Comparison of ENCODE assay signal across 20 cellular contexts in the genomic region with DNA sequence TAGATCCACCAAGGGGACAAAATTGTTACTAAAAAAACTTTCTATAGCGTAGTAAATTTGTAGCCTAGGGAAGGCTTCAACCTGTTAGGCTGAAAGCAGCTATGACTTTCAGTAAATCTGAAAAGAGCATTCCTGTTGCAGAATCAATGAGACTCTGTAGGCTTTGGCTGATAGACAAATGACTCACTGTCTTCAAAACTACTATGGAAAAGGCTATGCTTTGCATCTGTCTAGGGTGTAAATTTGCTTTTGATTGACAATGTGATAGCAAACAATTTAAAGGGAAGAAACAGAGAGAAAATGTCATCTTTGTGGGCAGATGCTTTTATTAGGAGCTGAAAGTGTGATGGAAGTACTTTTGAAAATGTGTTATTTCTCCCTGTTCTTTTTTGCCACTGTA.
DNase-seq lines count a peak whose midpoint lies in the region; ATAC-seq, FAIRE-seq and TF ChIP-seq lines count a peak whose summit lies in the region.
"Had no signal": no experiment of that assay in that cellular context is flagged by ENCODE, and none has a peak within 500 bp of the region (broad histone marks: within the 10 kb centered on the region; RNA-seq: fewer than 3 reads in every experiment).

No MANE protein-coding gene starts in this region.

- POLR2A ChIA-PET in IMR-90 (lab: Charles Lee; ENCODE audit: unreplicated experiment) = no interaction called here
- POLR2A ChIA-PET in activated CD4-positive, alpha-beta memory T cell treated with anti-CD3 and anti-CD28 coated beads, Interleukin-2, amount 10 ng/mL, durations not matched to agents 7 days and 5 days (lab: Charles Lee) = no interaction called here

- no peak overlapping the region for H2AK5ac ChIP-seq in IMR-90 (ENCODE audit: low read depth, low read length)

- H3K36me3 ChIP-seq in IMR-90 (ENCODE audit: control insufficient read depth, insufficient read depth, low read length) = no peaks in the 10 kb centered on the region
- no peaks in the 10 kb centered on the region for H3K36me3 ChIP-seq in bronchial epithelial cell (ENCODE audit: control insufficient read depth, insufficient read depth, low read length)
- no peaks in the 10 kb centered on the region for H3K36me3 ChIP-seq in Karpas-422 (ENCODE audit: insufficient read depth, low read length)
- H3K36me3 ChIP-seq: BLaER1, SJCRH30 had no signal

- peak; percentile 26 for DNase-seq in IMR-90
- peak; percentile 18 for DNase-seq in bronchial epithelial cell (ENCODE audit: low read depth)
- DNase-seq in inferior parietal cortex (ENCODE audit: extremely low spot score) = peak; percentile 15
- DNase-seq in activated CD4-positive, alpha-beta memory T cell treated with anti-CD3 and anti-CD28 coated beads, Interleukin-2, amount 10 ng/mL, durations not matched to agents 7 days and 5 days = no peak
- DNase-seq in hepatic stellate cell (ENCODE audit: low spot score) = no peak
- DNase-seq in Karpas-422 = no peak
- DNase-seq: CD8-positive, alpha-beta T cell; GDM1; HFFc6; NCI-H1436; NCI-H2029; NCI-H774; SJCRH30 had no signal

- TF ChIP-seq POLR2A in IMR-90 (IDR thresholded peaks at IDR 0.05; ENCODE audit: low read depth, low read length) = no peak

- no peak overlapping the region for H2BK5ac ChIP-seq in IMR-90 (ENCODE audit: low read depth, low read length, poor library complexity, severe bottlenecking)

- no peak overlapping the region for H3K4me3 Mint-ChIP-seq in activated CD4-positive, alpha-beta memory T cell treated with anti-CD3 and anti-CD28 coated beads, Interleukin-2, amount 10 ng/mL, durations not matched to agents 7 days and 5 days
- H3K4me3 Mint-ChIP-seq: CD8-positive, alpha-beta T cell; HFFc6 had no signal

- peaks cover 4% of the 10 kb centered on the region for H3K27me3 Mint-ChIP-seq in activated CD4-positive, alpha-beta memory T cell treated with anti-CD3 and anti-CD28 coated beads, Interleukin-2, amount 10 ng/mL, durations not matched to agents 7 days and 5 days

- in situ Hi-C loops in IMR-90 (cut with MboI; ENCODE audit: low sequenced_read_pairs) = no loop called here

- H3K14ac ChIP-seq in IMR-90 (replicated peaks; ENCODE audit: low read depth, low read length) = no peak overlapping the region

- no CpG with 5 or more reads among the region's 1 CpG for WGBS in IMR-90 (ENCODE audit: extremely low coverage in 2 of 2, insufficient read length in 1 of 2), 2 experiments

- H3K79me2 ChIP-seq in Karpas-422 (ENCODE audit: low read length) = no peaks in the 10 kb centered on the region

- no peak overlapping the region for H3K4me2 ChIP-seq in IMR-90 (ENCODE audit: low read depth, low read length)
- no peak overlapping the region for H3K4me2 ChIP-seq in Karpas-422 (ENCODE audit: low read depth, low read length, poor library complexity, severe bottlenecking)
- H3K4me2 ChIP-seq: BLaER1 had no signal

- H2AFZ ChIP-seq in IMR-90 (replicated peaks; ENCODE audit: low read length, poor library complexity) (no peak overlapping the region), Karpas-422 (ENCODE audit: low read length) (no peak overlapping the region)

- ATAC-seq in IMR-90 (ENCODE audit: low read depth) (no peak), HG03521 (IDR thresholded peaks at IDR 0.05; ENCODE audit: unreplicated experiment) (no peak)
- ATAC-seq: CD8-positive, alpha-beta T cell had no signal

- H3K18ac ChIP-seq in IMR-90 (ENCODE audit: low read depth, low read length) = no peak overlapping the region

- H4K91ac ChIP-seq in IMR-90 (ENCODE audit: insufficient read depth, low read depth, low read length) = no peak overlapping the region

- H3K9ac ChIP-seq in IMR-90 (ENCODE audit: low read depth, low read length) = no peak overlapping the region
- H3K9ac ChIP-seq in Karpas-422 (ENCODE audit: low read length) = no peak overlapping the region
- H3K9ac ChIP-seq: BLaER1 had no signal

- no peak overlapping the region for H4K5ac ChIP-seq in IMR-90 (ENCODE audit: low read depth, low read length)

- no peaks in the 10 kb centered on the region for H3K9me2 ChIP-seq in Karpas-422 (replicated peaks; ENCODE audit: insufficient read depth, low read length)

- no peak overlapping the region for H3K4ac ChIP-seq in IMR-90 (ENCODE audit: low read depth, low read length)

- H2BK15ac ChIP-seq in IMR-90 (ENCODE audit: low read depth, low read length) = no peak overlapping the region

- no peak overlapping the region for H2BK120ac ChIP-seq in IMR-90 (ENCODE audit: low read depth, low read length)

- H3K4me3 ChIP-seq in IMR-90 (ENCODE audit: insufficient read depth, low read depth, low read length) (no peak overlapping the region), bronchial epithelial cell (ENCODE audit: low read depth, low read length) (no peak overlapping the region), Karpas-422 (ENCODE audit: low read length) (no peak overlapping the region)
- H3K4me3 ChIP-seq: BLaER1, SJCRH30 had no signal

- no peaks in the 10 kb centered on the region for H3K9me3 ChIP-seq in IMR-90 (ENCODE audit: control insufficient read depth, insufficient read depth, low read length)
- no peaks in the 10 kb centered on the region for H3K9me3 ChIP-seq in Karpas-422 (ENCODE audit: low read length)
- H3K9me3 ChIP-seq: BLaER1, SJCRH30 had no signal

- no peak for FAIRE-seq in bronchial epithelial cell (lab: Jason Lieb, UNC)
- FAIRE-seq: GM12891, GM18507, H54, HTR-8/SVneo had no signal

- no peak overlapping the region for H4K8ac ChIP-seq in IMR-90 (ENCODE audit: low read depth in 2 of 2, low read length in 2 of 2)

- no peaks in the 10 kb centered on the region for H3K4me1 ChIP-seq in IMR-90 (ENCODE audit: control insufficient read depth, insufficient read depth, low read length)
- H3K4me1 ChIP-seq in Karpas-422 (ENCODE audit: low read length) = no peaks in the 10 kb centered on the region
- H3K4me1 ChIP-seq: BLaER1, SJCRH30 had no signal

- intact Hi-C loops in IMR-90 (cut with micrococcal nuclease) = loop anchor here (10.0 kb wide), 1 partner anchor 295 kb away; no protein-coding TSS in a partner anchor

- no peaks in the 10 kb centered on the region for H3K79me1 ChIP-seq in IMR-90 (ENCODE audit: low read depth in 1 of 2, low read length in 2 of 2)

- H3K27ac Mint-ChIP-seq in activated CD4-positive, alpha-beta memory T cell treated with anti-CD3 and anti-CD28 coated beads, Interleukin-2, amount 10 ng/mL, durations not matched to agents 7 days and 5 days = no peak overlapping the region
- H3K27ac Mint-ChIP-seq: CD8-positive, alpha-beta T cell; HFFc6 had no signal

- no peak for TF ChIP-seq RAD21 in IMR-90 (IDR thresholded peaks at IDR 0.05; ENCODE audit: low read length)

- no peaks in the 10 kb centered on the region for H4K20me1 ChIP-seq in IMR-90 (ENCODE audit: insufficient read depth, low read length)
- H4K20me1 ChIP-seq in Karpas-422 (ENCODE audit: insufficient read depth, low read depth, low read length) = no peaks in the 10 kb centered on the region
- H4K20me1 ChIP-seq: BLaER1 had no signal

- CTCF ChIA-PET in IMR-90 (lab: Yijun Ruan, JAX) = no interaction called here
- CTCF ChIA-PET in activated CD4-positive, alpha-beta memory T cell treated with anti-CD3 and anti-CD28 coated beads, Interleukin-2, amount 10 ng/mL, durations not matched to agents 7 days and 5 days (lab: Charles Lee) = no interaction called here

- H3K9me3 Mint-ChIP-seq in activated CD4-positive, alpha-beta memory T cell treated with anti-CD3 and anti-CD28 coated beads, Interleukin-2, amount 10 ng/mL, durations not matched to agents 7 days and 5 days = no peaks in the 10 kb centered on the region
- H3K9me3 Mint-ChIP-seq: CD8-positive, alpha-beta T cell; HFFc6 had no signal

- TF ChIP-seq CTCF in IMR-90 (conservative IDR thresholded peaks at IDR 0.05; ENCODE audit: low read depth, low read length) (no peak), bronchial epithelial cell (IDR thresholded peaks at IDR 0.05; ENCODE audit: insufficient read depth, low read length, severe bottlenecking) (no peak)

- H3K56ac ChIP-seq in IMR-90 (ENCODE audit: extremely low read depth, insufficient read depth, low read length) = no peak overlapping the region

- H3K27me3 ChIP-seq in IMR-90 (ENCODE audit: control insufficient read depth, insufficient read depth, low read length) (peaks cover 2% of the 10 kb centered on the region; the same call in 1 of the 2 replicates), bronchial epithelial cell (ENCODE audit: control insufficient read depth, insufficient read depth, low read length) (no peaks in the 10 kb centered on the region), Karpas-422 (ENCODE audit: low read length) (no peaks in the 10 kb centered on the region)
- H3K27me3 ChIP-seq: BLaER1, SJCRH30 had no signal

- no peak overlapping the region for H2AK9ac ChIP-seq in IMR-90 (replicated peaks; ENCODE audit: low read depth, low read length, poor library complexity)

- no peak overlapping the region for H2BK20ac ChIP-seq in IMR-90 (ENCODE audit: low read depth, low read length)

- no peaks in the 10 kb centered on the region for H3K9me1 ChIP-seq in IMR-90 (ENCODE audit: insufficient read depth, low read length)

- no peaks in the 10 kb centered on the region for H3K4me1 Mint-ChIP-seq in activated CD4-positive, alpha-beta memory T cell treated with anti-CD3 and anti-CD28 coated beads, Interleukin-2, amount 10 ng/mL, durations not matched to agents 7 days and 5 days

- H3K27ac ChIP-seq in IMR-90 (ENCODE audit: insufficient read depth, low read length) (no peak overlapping the region), Karpas-422 (ENCODE audit: low read length) (no peak overlapping the region)
- H3K27ac ChIP-seq: BLaER1, RWPE1, SJCRH30 had no signal

- BruUV-seq in IMR-90 (replicated peaks; lab: Mats Ljungman, UMichigan) = no TSS peak

- no peak overlapping the region for H3K23ac ChIP-seq in IMR-90 (ENCODE audit: low read depth, low read length)

- dilution Hi-C loops in IMR-90 (cut with HindIII; ENCODE audit: low sequenced_read_pairs, unreplicated experiment) = no loop called here

- no peaks in the 10 kb centered on the region for H3K36me3 Mint-ChIP-seq in activated CD4-positive, alpha-beta memory T cell treated with anti-CD3 and anti-CD28 coated beads, Interleukin-2, amount 10 ng/mL, durations not matched to agents 7 days and 5 days (ENCODE audit: low read depth)
- H3K36me3 Mint-ChIP-seq: CD8-positive, alpha-beta T cell had no signal

TF ChIP-seq in IMR-90, 13 proteins besides CTCF, POLR2A, EP300 and RAD21 (continues in another document):
- no peak for TF ChIP-seq CEBPB (IDR thresholded peaks at IDR 0.05; ENCODE audit: low read depth, low read length)
- TF ChIP-seq, protein P1, sequence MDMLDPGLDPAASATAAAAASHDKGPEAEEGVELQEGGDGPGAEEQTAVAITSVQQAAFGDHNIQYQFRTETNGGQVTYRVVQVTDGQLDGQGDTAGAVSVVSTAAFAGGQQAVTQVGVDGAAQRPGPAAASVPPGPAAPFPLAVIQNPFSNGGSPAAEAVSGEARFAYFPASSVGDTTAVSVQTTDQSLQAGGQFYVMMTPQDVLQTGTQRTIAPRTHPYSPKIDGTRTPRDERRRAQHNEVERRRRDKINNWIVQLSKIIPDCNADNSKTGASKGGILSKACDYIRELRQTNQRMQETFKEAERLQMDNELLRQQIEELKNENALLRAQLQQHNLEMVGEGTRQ (IDR thresholded peaks at IDR 0.05; ENCODE audit: low read depth, low read length) = no peak
- TF ChIP-seq RCOR1 (IDR thresholded peaks at IDR 0.05; ENCODE audit: insufficient replicate concordance, low read length) = no peak

Comparison
In these comparisons a context has a peak if more than half of its experiments do, and no peak if none do; other contexts are left out.
1. DNase-seq: peak in IMR-90 (single experiment), bronchial epithelial cell (single experiment) and inferior parietal cortex (single experiment); none in activated CD4-positive, alpha-beta memory T cell treated with anti-CD3 and anti-CD28 coated beads, Interleukin-2, amount 10 ng/mL, durations not matched to agents 7 days and 5 days (single experiment), hepatic stellate cell (single experiment) and Karpas-422 (single experiment).